ENCODE assay signal across 8 cellular contexts in genomic region chr15:89664951-89665350, GRCh38. TPM values are rescaled to one million over a fixed set of nuclear protein-coding genes. Genes with fewer than 3 reads are reported as not detected.
DNase-seq lines count a peak whose midpoint lies in the region; ATAC-seq and TF ChIP-seq lines count a peak whose summit lies in the region.

No MANE protein-coding gene starts in this region.

- H3K9ac ChIP-seq in BLaER1, result no peak overlapping the region
- no peak overlapping the region for H3K9ac ChIP-seq in HUES6 (ENCODE audit: low read length)
- no peak overlapping the region for H3K9ac ChIP-seq in mesendoderm (ENCODE audit: low read length)

- H3K36me3 ChIP-seq in BLaER1, result no peaks in the 10 kb centered on the region
- H3K36me3 ChIP-seq in HUES6 (ENCODE audit: control insufficient read depth, insufficient read depth, low read length), result no peaks in the 10 kb centered on the region
- no peaks in the 10 kb centered on the region for H3K36me3 ChIP-seq in neuron (ENCODE audit: insufficient read depth, low read length)
- no peaks in the 10 kb centered on the region for H3K36me3 ChIP-seq in mesendoderm (ENCODE audit: control insufficient read depth, insufficient read depth, low read length)

- WGBS in mesendoderm (ENCODE audit: extremely low coverage, insufficient coverage, low lambda C conversion rate), result no CpG with 5 or more reads among the region's 5 CpGs

- no peak for TF ChIP-seq CTCF in coronary artery (IDR thresholded peaks at IDR 0.05)

- peaks cover 7% of the 10 kb centered on the region; the same call in 1 of the 2 replicates for H4K20me1 ChIP-seq in BLaER1

- H3K4me2 ChIP-seq in BLaER1 (peak overlapping the region; percentile 90), mesendoderm (ENCODE audit: low read length) (no peak overlapping the region)

- H3K27ac ChIP-seq in BLaER1, result no peak overlapping the region
- H3K27ac ChIP-seq in HUES6 (ENCODE audit: low read depth, low read length), result no peak overlapping the region
- H3K27ac ChIP-seq in coronary artery, result peak overlapping the region; percentile 89 to 96
- no peak overlapping the region for H3K27ac ChIP-seq in mesendoderm (ENCODE audit: low read depth, low read length)

- no peaks in the 10 kb centered on the region for H3K79me1 ChIP-seq in mesendoderm (ENCODE audit: low read length)

- H3K4me3 ChIP-seq in BLaER1 (peak overlapping the region; percentile 68), HUES6 (ENCODE audit: low read depth, low read length) (peak overlapping the region; percentile 56; the same call in 1 of the 2 replicates), coronary artery (peak overlapping the region; percentile 64), neuron (ENCODE audit: low read length) (peak overlapping the region; percentile 59), mesendoderm (ENCODE audit: low read length) (no peak overlapping the region)

- H2BK15ac ChIP-seq in mesendoderm (replicated peaks; ENCODE audit: low read depth), result no peak overlapping the region

- ATAC-seq in HG03139 (IDR thresholded peaks at IDR 0.05; ENCODE audit: unreplicated experiment) (no peak), GM21825 (IDR thresholded peaks at IDR 0.05; ENCODE audit: unreplicated experiment) (no peak)

- DNase-seq in coronary artery (ENCODE audit: low spot score), result no peak
- DNase-seq in GM03348 (ENCODE audit: low spot score), result no peak
- no peak for DNase-seq in mesendoderm

- no peak overlapping the region for H4K5ac ChIP-seq in mesendoderm (ENCODE audit: low read length)

- H2AFZ ChIP-seq in neuron (ENCODE audit: low read depth, low read length), result no peak overlapping the region

- peaks cover 36% of the 10 kb centered on the region for H3K27me3 ChIP-seq in BLaER1
- H3K27me3 ChIP-seq in HUES6 (ENCODE audit: control insufficient read depth, insufficient read depth, low read length), result peaks cover 31% of the 10 kb centered on the region
- peaks cover 27% of the 10 kb centered on the region for H3K27me3 ChIP-seq in neuron (ENCODE audit: insufficient read depth, low read length)
- H3K27me3 ChIP-seq in mesendoderm (ENCODE audit: insufficient read depth, low read length, poor library complexity), result peaks cover 2% of the 10 kb centered on the region

- no peak overlapping the region for H3K56ac ChIP-seq in mesendoderm (ENCODE audit: low read length)

- no peak overlapping the region for H4K8ac ChIP-seq in mesendoderm (ENCODE audit: low read depth, low read length)

- no peak overlapping the region for H2BK120ac ChIP-seq in mesendoderm (ENCODE audit: low read depth, low read length)

- no peak overlapping the region for H2BK5ac ChIP-seq in mesendoderm (ENCODE audit: low read length)

- H3K23ac ChIP-seq in mesendoderm (ENCODE audit: low read length), result no peak overlapping the region

- no peak overlapping the region for H3K4ac ChIP-seq in mesendoderm (ENCODE audit: low read depth, low read length)

- H3K9me3 ChIP-seq in BLaER1, result no peaks in the 10 kb centered on the region
- no peaks in the 10 kb centered on the region for H3K9me3 ChIP-seq in HUES6 (ENCODE audit: control insufficient read depth, insufficient read depth, low read depth, low read length)
- H3K9me3 ChIP-seq in neuron (ENCODE audit: low read length), result no peaks in the 10 kb centered on the region

- H2AK5ac ChIP-seq in mesendoderm (ENCODE audit: low read length), result no peak overlapping the region

- H3K4me1 ChIP-seq in BLaER1 (peaks cover 30% of the 10 kb centered on the region), HUES6 (ENCODE audit: control insufficient read depth, insufficient read depth, low read length) (peaks cover 17% of the 10 kb centered on the region), neuron (ENCODE audit: insufficient read depth, low read length) (peaks cover 13% of the 10 kb centered on the region), mesendoderm (ENCODE audit: control insufficient read depth, low read depth, low read length) (peaks cover 3% of the 10 kb centered on the region)

- no peaks in the 10 kb centered on the region for H3K79me2 ChIP-seq in mesendoderm (ENCODE audit: control insufficient read depth, insufficient read depth, low read length)

- no peak overlapping the region for H3K18ac ChIP-seq in mesendoderm (ENCODE audit: low read length)

RNA-seq across cellular contexts. Expression of gene KIF7, which starts 9.7 kb away (rescaled TPM):
- 6.5 TPM for polyA plus RNA-seq in mesendoderm (2013, experiment 1 of 2)
- polyA plus RNA-seq in mesendoderm (2013, experiment 2 of 2), result 6.0 TPM

RNA-seq across cellular contexts. Expression of gene PLIN1, which starts 14.2 kb away (rescaled TPM):
- polyA plus RNA-seq in mesendoderm (2013, experiment 1 of 2), result 0.07 TPM
- not detected for polyA plus RNA-seq in mesendoderm (2013, experiment 2 of 2)

RNA-seq across cellular contexts. Expression of gene PEX11A, which starts 25.6 kb away (rescaled TPM):
- 0.72 TPM for polyA plus RNA-seq in mesendoderm (2013, experiment 1 of 2)
- polyA plus RNA-seq in mesendoderm (2013, experiment 2 of 2), result 0.90 TPM

RNA-seq across cellular contexts. Expression of gene WDR93, which starts 25.7 kb away (rescaled TPM):
- polyA plus RNA-seq in mesendoderm (2013, experiment 1 of 2), result 0.03 TPM
- polyA plus RNA-seq in mesendoderm (2013, experiment 2 of 2), result not detected

Comparison
In these comparisons a context has a peak if more than half of its experiments do, and no peak if none do; other contexts are left out.
1. H3K27ac ChIP-seq: peak in coronary artery (2 of 2); none in BLaER1 (single experiment), HUES6 (single experiment) and mesendoderm (single experiment).